ENCODE assay signal across 11 cellular contexts in the genomic region with DNA sequence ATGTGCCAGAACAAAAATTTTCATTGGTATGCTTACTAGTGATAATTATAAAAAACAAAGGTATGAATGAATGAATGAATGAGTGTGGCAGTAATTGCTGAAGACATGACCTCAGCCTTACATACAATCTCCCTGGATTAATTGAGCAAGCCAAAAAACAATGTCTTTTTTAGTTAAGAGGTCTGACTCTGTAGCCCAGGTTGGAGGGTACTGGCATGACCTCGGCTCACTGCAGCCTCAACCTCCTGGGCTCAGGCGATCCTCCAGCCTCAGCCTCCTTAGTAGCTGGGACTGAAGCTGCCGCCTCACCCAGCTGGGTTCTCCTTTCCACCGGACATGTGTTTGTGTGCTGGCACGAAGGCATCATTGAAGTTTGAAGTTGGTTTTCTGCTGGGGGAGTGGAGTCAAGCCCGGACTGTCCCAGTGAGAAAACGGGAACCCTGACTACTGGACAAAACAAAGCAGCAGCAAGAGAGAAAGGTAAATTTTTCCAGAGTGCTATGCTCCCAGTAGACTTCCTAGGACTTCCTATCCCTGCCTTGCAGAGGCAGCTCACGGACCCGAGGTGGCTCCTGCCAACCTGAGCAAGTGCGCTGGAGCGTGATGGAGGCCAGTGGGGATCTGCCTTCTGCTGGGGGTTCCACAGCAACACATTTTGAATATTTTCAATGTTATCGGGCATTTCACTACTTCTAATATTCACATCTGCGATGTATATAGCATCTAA. TPM values are rescaled to one million over a fixed set of nuclear protein-coding genes. Genes with fewer than 3 reads are reported as not detected.
DNase-seq lines count a peak whose midpoint lies in the region; ATAC-seq, FAIRE-seq and TF ChIP-seq lines count a peak whose summit lies in the region.
"Had no signal": no experiment of that assay in that cellular context is flagged by ENCODE, and none has a peak within 500 bp of the region (broad histone marks: within the 10 kb centered on the region; RNA-seq: fewer than 3 reads in every experiment).

No MANE protein-coding gene starts in this region.

- CTCF ChIA-PET in A549 (lab: Yijun Ruan, JAX), result interaction anchor here (0.7 to 7.5 kb wide), 6 partner anchors 13 to 366 kb away, joined by 3 to 96 read pairs (median 4); partner anchors contain the start of genes MZT2B and SMPD4
- CTCF ChIA-PET in activated CD4-positive, alpha-beta T cell treated with anti-CD3 and anti-CD28 coated beads, Interleukin-2, amount 10 ng/mL, durations not matched to agents 7 days and 5 days (lab: Charles Lee), result interaction anchor here (1.3 kb wide), 1 partner anchor 183 kb away, joined by 3 read pairs; no protein-coding TSS in a partner anchor

- FAIRE-seq in A549 (lab: Jason Lieb, UNC), result no peak
- FAIRE-seq: small intestine had no signal

- H3K9me3 ChIP-seq in A549 (no peaks in the 10 kb centered on the region), iPS-18c (ENCODE audit: control insufficient read depth, insufficient read depth, low read length) (no peaks in the 10 kb centered on the region)
- H3K9me3 ChIP-seq: adrenal gland had no signal

- no peak for TF ChIP-seq CTCF in A549 (IDR thresholded peaks at IDR 0.05)

- H3K9me3 Mint-ChIP-seq in activated CD4-positive, alpha-beta T cell treated with anti-CD3 and anti-CD28 coated beads, Interleukin-2, amount 10 ng/mL, durations not matched to agents 7 days and 5 days, result no peaks in the 10 kb centered on the region
- H3K9me3 Mint-ChIP-seq: T-helper 2 cell treated with Interferon-gamma antibody and Interleukin-4, amounts not matched to agents 5 μg/mL and 100 μg/mL, for 36 hours had no signal

- TF ChIP-seq RAD21 in A549 (conservative IDR thresholded peaks at IDR 0.05 in 1 of 2, IDR thresholded peaks at IDR 0.05 in 1 of 2), result no peak

- peaks cover 8% of the 10 kb centered on the region for H3K27me3 Mint-ChIP-seq in activated CD4-positive, alpha-beta T cell treated with anti-CD3 and anti-CD28 coated beads, Interleukin-2, amount 10 ng/mL, durations not matched to agents 7 days and 5 days

- peaks cover 11% of the 10 kb centered on the region for H3K4me1 ChIP-seq in A549

- no peak for TF ChIP-seq EP300 in A549 (IDR thresholded peaks at IDR 0.05)

- no peak overlapping the region for H3K4me3 Mint-ChIP-seq in activated CD4-positive, alpha-beta T cell treated with anti-CD3 and anti-CD28 coated beads, Interleukin-2, amount 10 ng/mL, durations not matched to agents 7 days and 5 days

- peaks cover 21% of the 10 kb centered on the region for H3K36me3 Mint-ChIP-seq in activated CD4-positive, alpha-beta T cell treated with anti-CD3 and anti-CD28 coated beads, Interleukin-2, amount 10 ng/mL, durations not matched to agents 7 days and 5 days (ENCODE audit: low read depth)

- DNase-seq in A549 (ENCODE audit: low read depth in 1 of 2, low spot score in 1 of 2) (peak in 1 of 2 experiments; percentile 19), G401 (ENCODE audit: low spot score) (peak; percentile 37), SHP77 (lab: John Stamatoyannopoulos, UW) (peak; percentile 50 to 57)
- no peak for DNase-seq in activated effector memory CD4-positive, alpha-beta T cell treated with Interleukin-2 at 50 U/mL for 16 hours
- DNase-seq in activated CD4-positive, alpha-beta T cell treated with anti-CD3 and anti-CD28 coated beads, Interleukin-2, amount 10 ng/mL, durations not matched to agents 7 days and 5 days, result no peak

- peaks cover 33% of the 10 kb centered on the region for H3K4me1 Mint-ChIP-seq in activated CD4-positive, alpha-beta T cell treated with anti-CD3 and anti-CD28 coated beads, Interleukin-2, amount 10 ng/mL, durations not matched to agents 7 days and 5 days

- in situ Hi-C loops in G401 (cut with HindIII; ENCODE audit: low sequenced_read_pairs), result no loop called here

- H3K4me2 ChIP-seq in A549, result peak overlapping the region; percentile 78

- peak in 1 of 2 experiments; percentile 7; a peak in 3 of 6 replicates for ATAC-seq in A549
- ATAC-seq in HG03565 (IDR thresholded peaks at IDR 0.05; ENCODE audit: unreplicated experiment), result no peak
- no peak for ATAC-seq in GM18519 (IDR thresholded peaks at IDR 0.05; ENCODE audit: low FRiP score, unreplicated experiment)

- no peak for TF ChIP-seq POLR2A in A549 (IDR thresholded peaks at IDR 0.05; ENCODE audit: low read length)

- no peak overlapping the region for H3K27ac ChIP-seq in A549

- 60% methylated on average over 12 of the region's 13 CpGs for WGBS in A549 (ENCODE audit: missing lambda C conversion rate)

- POLR2A ChIA-PET in A549 (lab: Yijun Ruan, JAX), result interaction anchor here (1.3 kb wide), 1 partner anchor 155 kb away, joined by 8 read pairs; the partner anchor contains the start of genes MZT2B and SMPD4
- POLR2A ChIA-PET in activated CD4-positive, alpha-beta T cell treated with anti-CD3 and anti-CD28 coated beads, Interleukin-2, amount 10 ng/mL, durations not matched to agents 7 days and 5 days (lab: Charles Lee), result no interaction called here

- H3K27ac Mint-ChIP-seq in activated CD4-positive, alpha-beta T cell treated with anti-CD3 and anti-CD28 coated beads, Interleukin-2, amount 10 ng/mL, durations not matched to agents 7 days and 5 days, result no peak overlapping the region

- H3K4me3 ChIP-seq in A549, result peak overlapping the region; percentile 46; the same call in 2 of the 3 replicates
- H3K4me3 ChIP-seq in iPS-18c (ENCODE audit: insufficient read depth, low read depth, low read length), result peak overlapping the region; percentile 34
- H3K4me3 ChIP-seq: adrenal gland had no signal

TF ChIP-seq in A549, 52 proteins besides CTCF, POLR2A, EP300 and RAD21:
- TF ChIP-seq HOXA7 (CRISPR knock-in tag; IDR thresholded peaks at IDR 0.05) (no peak), FOXS1 (CRISPR knock-in tag; IDR thresholded peaks at IDR 0.05) (no peak), RFX5 (IDR thresholded peaks at IDR 0.05) (no peak), HDAC2 (IDR thresholded peaks at IDR 0.05) (no peak)

RNA-seq across cellular contexts. Expression of gene IMP4, which starts 6.4 kb away (rescaled TPM):
- polyA plus RNA-seq in A549 (2011; rRNA removed) (113 and 118 TPM in 2 replicates), A549 (2017; fragmentation: RNase III; extraction: RNeasy Plus Mini Kit Qiagen cat#74134 plus additional on column Dnase treatment) (149 to 178 TPM (median 159 TPM) in 3 replicates)
- polyA plus RNA-seq in A549 (2012; cell fraction: cytosol; rRNA removed), result 471 and 473 TPM in 2 replicates
- 569 and 687 TPM in 2 replicates for polyA plus RNA-seq in A549 (2012; cell fraction: nucleus; rRNA removed)
- 143 and 144 TPM in 2 replicates for polyA minus RNA-seq in A549 (2011; rRNA and poly(A)+ RNA removed)
- total RNA-seq in G401 (2014; rRNA removed; shearing (Covaris generic)), result 84.2 and 100 TPM in 2 replicates
- 10 to 100 TPM; 71.1 to 75.2 TPM for total RNA-seq in activated CD4-positive, alpha-beta T cell treated with anti-CD3 and anti-CD28 coated beads, Interleukin-2, amount 10 ng/mL, durations not matched to agents 7 days and 5 days

RNA-seq across cellular contexts. Expression of gene PTPN18, which starts 19.5 kb away (rescaled TPM):
- polyA plus RNA-seq in A549 (2011; rRNA removed) (20.4 and 23.7 TPM in 2 replicates), A549 (2017; fragmentation: RNase III; extraction: RNeasy Plus Mini Kit Qiagen cat#74134 plus additional on column Dnase treatment) (19.6 to 23.1 TPM (median 20.5 TPM) in 3 replicates)
- 25.9 and 31.9 TPM in 2 replicates for polyA plus RNA-seq in A549 (2012; cell fraction: cytosol; rRNA removed)
- 106 and 111 TPM in 2 replicates for polyA plus RNA-seq in A549 (2012; cell fraction: nucleus; rRNA removed)
- polyA minus RNA-seq in A549 (2011; rRNA and poly(A)+ RNA removed), result 38.5 and 41.2 TPM in 2 replicates
- total RNA-seq in G401 (2014; rRNA removed; shearing (Covaris generic)), result 24.4 and 26.1 TPM in 2 replicates
- total RNA-seq in activated CD4-positive, alpha-beta T cell treated with anti-CD3 and anti-CD28 coated beads, Interleukin-2, amount 10 ng/mL, durations not matched to agents 7 days and 5 days, result 10 to 100 TPM; 88.2 to 89.2 TPM

Comparison
In these comparisons a context has a peak if more than half of its experiments do, and no peak if none do; other contexts are left out.
1. DNase-seq: peak in G401 (single experiment) and SHP77 (2 of 2); none in activated effector memory CD4-positive, alpha-beta T cell treated with Interleukin-2 at 50 U/mL for 16 hours (single experiment) and activated CD4-positive, alpha-beta T cell treated with anti-CD3 and anti-CD28 coated beads, Interleukin-2, amount 10 ng/mL, durations not matched to agents 7 days and 5 days (single experiment).